Comparison of ENCODE assay signal across 8 cellular contexts in the genomic region with DNA sequence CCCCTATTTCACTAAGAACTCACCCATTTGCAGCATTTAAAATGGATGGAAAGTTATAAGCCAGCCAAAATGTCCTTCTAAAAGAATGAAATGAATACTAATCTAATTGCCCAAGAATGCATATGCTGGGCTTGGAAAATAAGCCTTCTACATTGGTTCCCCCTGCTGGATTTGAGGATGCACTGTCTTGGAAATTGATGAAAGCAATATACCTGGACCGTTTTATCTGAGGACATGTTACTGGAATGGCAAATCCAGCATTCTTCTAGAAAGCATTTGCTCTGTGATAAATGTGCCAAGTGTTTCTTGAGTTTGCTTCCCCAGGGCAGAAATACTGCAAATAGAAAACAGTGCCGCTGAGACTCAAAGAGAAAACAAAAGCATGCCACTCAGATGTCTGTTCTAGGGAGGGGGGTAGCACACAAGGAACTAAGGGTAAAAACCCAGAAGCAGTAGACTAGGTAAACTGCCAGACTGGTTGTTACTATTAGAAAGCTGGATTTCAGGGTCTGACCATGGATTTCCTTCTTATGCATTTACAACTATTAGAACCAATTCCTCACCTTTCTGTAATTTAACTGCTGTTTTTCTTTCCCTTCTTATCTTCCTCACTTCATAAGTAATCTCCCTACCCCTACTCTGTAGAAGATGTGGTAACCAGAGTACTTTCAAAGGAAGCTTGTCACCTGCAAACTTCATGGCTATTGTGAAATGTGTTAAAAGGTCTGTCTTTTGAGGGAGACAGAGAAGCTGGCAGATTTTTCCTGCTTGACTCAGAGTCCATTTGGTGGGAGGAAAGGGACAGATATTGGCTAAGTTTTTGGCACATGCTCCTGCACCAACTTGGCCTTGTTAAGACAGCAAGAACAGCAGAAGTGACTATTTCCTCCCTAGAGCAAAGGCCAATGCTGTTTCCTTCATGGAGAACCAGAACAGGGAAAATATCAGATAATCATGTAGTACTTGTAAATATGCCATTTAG.
A peak's percentile ranks its signal among the peaks of the same experiment; 100 is the strongest.
DNase-seq lines count a peak whose midpoint lies in the region; ATAC-seq and TF ChIP-seq lines count a peak whose summit lies in the region.

No MANE protein-coding gene starts in this region.

- H3K4me1 ChIP-seq in gastroesophageal sphincter (peaks cover 0 to 12% (median 0%) of the 10 kb centered on the region in 3 donors), spleen (peaks cover 6 to 23% (median 16%) of the 10 kb centered on the region in 6 donors)

- H3K9me3 ChIP-seq in gastroesophageal sphincter = no peaks in the 10 kb centered on the region
- H3K9me3 ChIP-seq in spleen = peaks cover 0 to 10% (median 0%) of the 10 kb centered on the region in 8 donors

- H3K36me3 ChIP-seq in gastroesophageal sphincter = no peaks in the 10 kb centered on the region
- H3K36me3 ChIP-seq in spleen = no peaks in the 10 kb centered on the region

- ATAC-seq in gastroesophageal sphincter (peak; percentile 25), GM21367 (IDR thresholded peaks at IDR 0.05; ENCODE audit: unreplicated experiment) (no peak)

- TF ChIP-seq CTCF in AG09319 (IDR thresholded peaks at IDR 0.05; ENCODE audit: low read depth, low read length) (peak; percentile 73), gastroesophageal sphincter (IDR thresholded peaks at IDR 0.05) (peak; percentile 30 to 68 (median 64)), spleen (IDR thresholded peaks at IDR 0.05 in 8 of 11, conservative IDR thresholded peaks at IDR 0.05 in 3 of 11) (peak in 8 of 11 experiments; percentile 21 to 74 (median 54))

- H3K4me3 ChIP-seq in gastroesophageal sphincter (no peak overlapping the region), spleen (peak overlapping the region in 1 of 8 donors; percentile 4)

- TF ChIP-seq EP300 in gastroesophageal sphincter (IDR thresholded peaks at IDR 0.05) = no peak

- H3K27ac ChIP-seq in gastroesophageal sphincter = no peak overlapping the region
- peak overlapping the region in 5 of 8 donors; percentile 19 to 53 (median 45) for H3K27ac ChIP-seq in spleen

- H3K27me3 ChIP-seq in gastroesophageal sphincter (no peaks in the 10 kb centered on the region), spleen (replicated peaks in 1 of 7) (no peaks in the 10 kb centered on the region)

- TF ChIP-seq POLR2A in gastroesophageal sphincter (IDR thresholded peaks at IDR 0.05) = no peak
- TF ChIP-seq POLR2A in spleen (IDR thresholded peaks at IDR 0.05) = no peak

- no peak for DNase-seq in AG09319 (ENCODE audit: extremely low read depth, low read depth)
- peak; percentile 37 for DNase-seq in HT-29 (ENCODE audit: low spot score)
- peak; percentile 15 to 41 for DNase-seq in SHP77 (lab: John Stamatoyannopoulos, UW)
- DNase-seq in spleen = no peak
- DNase-seq in NK-92 (lab: John Stamatoyannopoulos, UW; ENCODE audit: unreplicated experiment) = no peak
- no peak for DNase-seq in T1000 (lab: John Stamatoyannopoulos, UW)

- intact Hi-C loops in spleen (cut with DNase I; ENCODE audit: low total_unique reads) = no loop called here

- WGBS in gastroesophageal sphincter (ENCODE audit: low coverage in 1 of 2), 2 donors = 14 to 15% methylated on average over 2 of the region's 2 CpGs
- 18 to 34% (median 21%) methylated on average over 2 of the region's 2 CpGs for WGBS in spleen, 5 donors

Comparison
In these comparisons a context has a peak if more than half of its experiments do, and no peak if none do; other contexts are left out.
1. DNase-seq: peak in HT-29 (single experiment) and SHP77 (2 of 2); none in AG09319 (single experiment), spleen (single experiment), NK-92 (single experiment) and T1000 (single experiment).
2. H3K27ac ChIP-seq: peak in spleen (5 of 8); none in gastroesophageal sphincter (0 of 4).
3. Peak in every context shown above with its lines, with median percentiles within 50 percentile points of each other: CTCF ChIP-seq.